10 cellular contexts compared by ENCODE assay signal in the genomic region with DNA sequence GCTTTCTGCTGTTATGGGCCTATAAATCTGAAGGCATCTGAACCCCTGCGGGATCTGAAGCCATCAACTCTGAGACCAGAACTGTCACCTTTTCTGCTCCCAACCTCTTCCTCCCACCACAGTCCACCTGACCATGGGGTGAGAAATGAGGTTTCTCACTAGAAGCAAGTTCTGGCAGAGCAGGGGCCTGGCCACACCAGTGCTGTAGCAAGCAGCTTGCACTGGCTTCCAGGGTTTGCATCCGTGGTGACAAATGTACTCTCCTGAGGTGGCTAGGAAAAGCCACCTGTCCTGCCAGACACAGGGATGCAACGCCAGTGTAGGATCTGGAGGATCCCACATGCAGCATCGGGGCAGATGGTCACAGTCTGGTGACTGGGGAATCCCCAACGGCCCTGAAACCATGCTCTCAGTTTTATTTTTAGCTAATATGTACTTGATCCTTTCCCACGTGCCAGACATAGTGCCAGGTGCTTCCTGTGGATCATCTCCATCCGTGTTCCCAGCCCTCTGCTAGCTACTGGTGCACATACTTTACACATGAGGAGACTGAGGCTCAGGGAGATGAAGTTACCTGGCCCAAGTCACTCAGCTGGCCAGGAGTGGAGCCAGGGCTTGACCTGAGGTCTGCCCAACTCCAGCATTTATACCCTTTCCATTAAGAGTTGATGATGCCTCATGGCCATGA.
DNase-seq lines count a peak whose midpoint lies in the region; ATAC-seq and TF ChIP-seq lines count a peak whose summit lies in the region.
"Had no signal": no experiment of that assay in that cellular context is flagged by ENCODE, and none has a peak within 500 bp of the region (broad histone marks: within the 10 kb centered on the region; RNA-seq: fewer than 3 reads in every experiment).

No MANE protein-coding gene starts in this region.

- TF ChIP-seq CTCF in smooth muscle cell (IDR thresholded peaks at IDR 0.05; ENCODE audit: borderline replicate concordance, insufficient read depth, poor library complexity, severe bottlenecking), result no peak

- no peak overlapping the region for H3K9ac ChIP-seq in smooth muscle cell (ENCODE audit: low read depth)

- peak overlapping the region; percentile 84 to 99 (median 97) for H3K27ac Mint-ChIP-seq in naive B cell

- ATAC-seq in GM18873 (IDR thresholded peaks at IDR 0.05; ENCODE audit: low FRiP score, unreplicated experiment), result peak; percentile 51
- peak; percentile 49 for ATAC-seq in GM21786 (IDR thresholded peaks at IDR 0.05; ENCODE audit: unreplicated experiment)
- ATAC-seq in naive B cell (ENCODE audit: low read depth in 2 of 2), result peak; percentile 59 to 65
- no peak for ATAC-seq in aorta (ENCODE audit: low FRiP score)

- WGBS in smooth muscle cell (ENCODE audit: low lambda C conversion rate), result 72% methylated on average over 7 of the region's 7 CpGs
- WGBS in aorta, 2 donors, result 76 to 78% methylated on average over 7 of the region's 7 CpGs

- intact Hi-C loops in aorta (cut with DNase I), result loop anchor here (5.0 to 10.0 kb wide), 3 partner anchors 569 to 947 kb away; no protein-coding TSS in a partner anchor

- H3K27me3 ChIP-seq in smooth muscle cell (ENCODE audit: low read depth), result peaks cover under 1% of the 10 kb centered on the region
- no peaks in the 10 kb centered on the region for H3K27me3 ChIP-seq in aorta (ENCODE audit: control insufficient read depth in 1 of 2, insufficient read depth in 2 of 2, low read length in 1 of 2)

- no peaks in the 10 kb centered on the region for H3F3A ChIP-seq in smooth muscle cell (ENCODE audit: low read depth)

- no peaks in the 10 kb centered on the region for H3K36me3 Mint-ChIP-seq in naive B cell

- no peaks in the 10 kb centered on the region for H3K79me2 ChIP-seq in smooth muscle cell (ENCODE audit: low read depth)

- peak overlapping the region in 7 of 8 donors; percentile 27 to 85 (median 78) for H3K4me3 Mint-ChIP-seq in naive B cell

- no peaks in the 10 kb centered on the region for H4K20me1 ChIP-seq in smooth muscle cell (ENCODE audit: low read depth)

- no peaks in the 10 kb centered on the region for H3K9me3 Mint-ChIP-seq in naive B cell

- no peaks in the 10 kb centered on the region for H3K9me3 ChIP-seq in smooth muscle cell (replicated peaks; ENCODE audit: low read depth)
- H3K9me3 ChIP-seq in aorta (ENCODE audit: control insufficient read depth, low read length), result no peaks in the 10 kb centered on the region

- DNase-seq in HK-2 (ENCODE audit: unreplicated experiment) (peak; percentile 43), naive B cell (peak; percentile 79), smooth muscle cell (lab: John Stamatoyannopoulos, UW; ENCODE audit: unreplicated experiment) (no peak), aorta (no peak), NCI-H2081 (lab: John Stamatoyannopoulos, UW) (no peak)
- DNase-seq in stimulated activated CD4-positive, alpha-beta T cell treated with anti-CD3 and anti-CD28 coated beads, Interleukin-4, amount 100 ng/mL, for 1 hour, result no peak
- DNase-seq: stimulated activated CD4-positive, alpha-beta T cell treated with anti-CD3 and anti-CD28 coated beads, Interleukin-2, amount 100 ng/mL, for 24 hours had no signal

- H3K27ac ChIP-seq in smooth muscle cell (ENCODE audit: low read depth) (no peak overlapping the region), aorta (ENCODE audit: low read depth in 1 of 2, low read length in 2 of 2) (no peak overlapping the region)
- H3K27ac ChIP-seq: SK-N-MC had no signal

- H3K4me3 ChIP-seq in smooth muscle cell (no peak overlapping the region), aorta (ENCODE audit: low read length in 2 of 2) (no peak overlapping the region)
- H3K4me3 ChIP-seq: SK-N-MC had no signal

- no peaks in the 10 kb centered on the region for H3K4me1 ChIP-seq in smooth muscle cell (ENCODE audit: low read depth)
- H3K4me1 ChIP-seq in aorta (ENCODE audit: control insufficient read depth in 1 of 2, insufficient read depth in 2 of 2, low read length in 2 of 2), result no peaks in the 10 kb centered on the region

- H3K4me2 ChIP-seq in smooth muscle cell, result no peak overlapping the region

- H3K36me3 ChIP-seq in smooth muscle cell (ENCODE audit: low read depth), result no peaks in the 10 kb centered on the region
- no peaks in the 10 kb centered on the region for H3K36me3 ChIP-seq in aorta (ENCODE audit: control insufficient read depth in 1 of 2, insufficient read depth in 2 of 2, low read length in 1 of 2)

- H3K27me3 Mint-ChIP-seq in naive B cell, result no peaks in the 10 kb centered on the region

- H2AFZ ChIP-seq in smooth muscle cell (ENCODE audit: low read depth), result no peak overlapping the region

- peaks cover 61 to 77% (median 77%) of the 10 kb centered on the region in 3 donors for H3K4me1 Mint-ChIP-seq in naive B cell

Comparison
In these comparisons a context has a peak if more than half of its experiments do, and no peak if none do; other contexts are left out.
1. DNase-seq: peak in HK-2 (single experiment) and naive B cell (single experiment); none in stimulated activated CD4-positive, alpha-beta T cell treated with anti-CD3 and anti-CD28 coated beads, Interleukin-4, amount 100 ng/mL, for 1 hour (single experiment), smooth muscle cell (single experiment), aorta (0 of 2) and NCI-H2081 (0 of 2).